Comparison of ENCODE assay signal across 18 cellular contexts in the genomic region with DNA sequence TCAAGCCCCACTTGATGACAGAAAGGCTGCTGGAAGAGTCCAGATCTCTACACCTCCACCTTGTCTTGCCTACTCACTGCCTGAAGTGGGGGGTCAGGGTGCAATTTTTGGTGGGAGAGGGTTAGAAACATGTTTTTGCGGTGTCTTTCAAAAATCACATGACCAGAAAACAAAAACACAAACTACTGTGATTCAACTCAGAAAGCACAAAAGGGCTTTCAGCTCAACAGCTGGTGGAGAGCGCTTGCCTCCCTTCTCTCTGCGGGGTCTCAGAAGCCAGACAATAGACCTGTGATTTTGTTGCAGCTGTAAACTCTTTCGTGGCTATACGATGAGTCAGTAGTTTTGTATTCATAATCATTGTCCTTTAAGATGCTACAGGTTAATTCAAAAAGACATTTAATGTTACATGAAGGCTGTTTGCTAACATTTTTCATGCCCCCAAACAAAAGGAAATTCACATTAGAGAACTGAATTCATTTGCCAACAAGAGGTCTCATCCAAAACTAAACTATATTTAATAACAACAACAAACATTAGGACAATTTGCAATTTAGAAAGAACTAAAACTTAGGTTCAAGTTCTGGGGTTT.
DNase-seq lines count a peak whose midpoint lies in the region; ATAC-seq lines count a peak whose summit lies in the region.
"Had no signal": no experiment of that assay in that cellular context is flagged by ENCODE, and none has a peak within 500 bp of the region (broad histone marks: within the 10 kb centered on the region; RNA-seq: fewer than 3 reads in every experiment).

No MANE protein-coding gene starts in this region.

- DNase-seq in Ammon's horn (ENCODE audit: low spot score) (peak; percentile 75), NCI-H128 (lab: John Stamatoyannopoulos, UW; ENCODE audit: unreplicated experiment) (peak; percentile 72), inferior parietal cortex (ENCODE audit: extremely low spot score) (peak; percentile 55), LoVo (ENCODE audit: low spot score) (no peak), germinal center (ENCODE audit: low spot score) (no peak), AML-193 (lab: John Stamatoyannopoulos, UW) (no peak)
- DNase-seq: activated CD4-positive, CD25-positive, alpha-beta regulatory T cell; effector memory CD4-positive, alpha-beta T cell; lower lobe of right lung; NCI-H1048; NCI-H526; stimulated activated CD4-positive, alpha-beta T cell treated with anti-CD3 and anti-CD28 coated beads, Interleukin-2, amount 100 ng/mL, for 48 hours; T-cell; trophoblast cell had no signal

- peak overlapping the region; percentile 89 for H3K27ac ChIP-seq in angular gyrus (ENCODE audit: low read depth, low read length)
- H3K27ac ChIP-seq: right atrium auricular region had no signal

- no peak for ATAC-seq in HG03280 (IDR thresholded peaks at IDR 0.05; ENCODE audit: unreplicated experiment)
- ATAC-seq: lower lobe of right lung; natural killer cell treated with Interleukin-12 subunit alpha and Interleukin-12 subunit beta and Interleukin-15 and Interleukin-18, amount 100 ng/mL, for 72 hours; T-cell had no signal

Comparison
In these comparisons a context has a peak if more than half of its experiments do, and no peak if none do; other contexts are left out.
1. DNase-seq: peak in Ammon's horn (single experiment), NCI-H128 (single experiment) and inferior parietal cortex (single experiment); none in LoVo (single experiment), germinal center (single experiment) and AML-193 (0 of 2).